20 cellular contexts compared by ENCODE assay signal in genomic region chr7:100174582-100174981, GRCh38. TPM values are rescaled to one million over a fixed set of nuclear protein-coding genes. Genes with fewer than 3 reads are reported as not detected.
DNase-seq lines count a peak whose midpoint lies in the region; ATAC-seq, FAIRE-seq and TF ChIP-seq lines count a peak whose summit lies in the region.
"Had no signal": no experiment of that assay in that cellular context is flagged by ENCODE, and none has a peak within 500 bp of the region (broad histone marks: within the 10 kb centered on the region; RNA-seq: fewer than 3 reads in every experiment).

No MANE protein-coding gene starts in this region.

- no peak for TF ChIP-seq RAD21 in H1 (IDR thresholded peaks at IDR 0.05 in 1 of 2, conservative IDR thresholded peaks at IDR 0.05 in 1 of 2; ENCODE audit: low read depth in 2 of 2, low read length in 2 of 2)
- TF ChIP-seq RAD21 in neural cell (conservative IDR thresholded peaks at IDR 0.05): no peak

- peaks cover 25% of the 10 kb centered on the region for H3K79me2 ChIP-seq in Loucy (ENCODE audit: insufficient read depth, low read length)
- H3K79me2 ChIP-seq in H1 (ENCODE audit: control insufficient read depth in 1 of 2, insufficient read depth in 2 of 2, low read length in 2 of 2): peaks cover 0 to 7% of the 10 kb centered on the region in 2 experiments; a peak in 2 of 4 replicates
- peaks cover 22% of the 10 kb centered on the region for H3K79me2 ChIP-seq in neural cell (replicated peaks; ENCODE audit: insufficient read depth, low read length)

- H3K14ac ChIP-seq in H1 (ENCODE audit: insufficient read length): no peak overlapping the region

- TF ChIP-seq CTCF in Loucy (conservative IDR thresholded peaks at IDR 0.05; ENCODE audit: low read length) (no peak), H1 (IDR thresholded peaks at IDR 0.05; ENCODE audit: control extremely low read depth in 1 of 3, insufficient read depth in 1 of 3, low read depth in 1 of 3, low read length in 3 of 3) (no peak), neural cell (IDR thresholded peaks at IDR 0.05; ENCODE audit: poor library complexity, severe bottlenecking) (no peak), upper lobe of right lung (IDR thresholded peaks at IDR 0.05) (no peak)

- no peak overlapping the region for H4K91ac ChIP-seq in H1 (replicated peaks; ENCODE audit: insufficient read length, low read length)

- no peak for DNase-seq in H1 (ENCODE audit: low read depth in 1 of 2, low spot score in 2 of 2)
- DNase-seq in upper lobe of right lung: peak; percentile 35
- no peak for DNase-seq in caudate nucleus (lab: John Stamatoyannopoulos, UW)
- no peak for DNase-seq in small intestine
- DNase-seq in NCI-H187 treated with DMSO at 0.1 percent for 48 hours (lab: John Stamatoyannopoulos, UW): no peak
- DNase-seq: ACHN; DMS79 treated with DMSO at 0.1 percent for 48 hours; H9; KBM-7; NCI-H1417 treated with DMSO at 0.1 percent for 48 hours; NCI-H2029; NCI-H345; NK-92 treated with Interleukin-12 subunit alpha and Interleukin-12 subunit beta, amount 100 ng/mL, for 24 hours; Right ventricle myocardium superior had no signal

- no peak overlapping the region for H3K23ac ChIP-seq in H1 (ENCODE audit: insufficient read length)

- H3K18ac ChIP-seq in H1 (ENCODE audit: extremely low read depth, low read length): no peak overlapping the region

- no peak overlapping the region for H3K56ac ChIP-seq in H1 (replicated peaks; ENCODE audit: insufficient read length, low read depth, low read length)

- H3F3A ChIP-seq in Loucy (ENCODE audit: low read depth) (no peaks in the 10 kb centered on the region), neural cell (ENCODE audit: insufficient read depth, low read length, poor library complexity, severe bottlenecking) (no peaks in the 10 kb centered on the region)

- peak overlapping the region; percentile 94 for H3K4me2 ChIP-seq in Loucy (ENCODE audit: low read depth, low read length, poor library complexity, severe bottlenecking)
- H3K4me2 ChIP-seq in H1 (ENCODE audit: insufficient read depth in 1 of 2, low read depth in 2 of 2, low read length in 2 of 2): no peak overlapping the region
- no peak overlapping the region for H3K4me2 ChIP-seq in neural cell (ENCODE audit: low read length)

- CTCF ChIA-PET in H1 (lab: Charles Lee; ENCODE audit: partially characterized antibody): interaction anchor here (0.9 to 1.8 kb wide), 3 partner anchors 9 to 40 kb away, joined by 3 to 5 read pairs (median 4); no protein-coding TSS in a partner anchor

- H2BK12ac ChIP-seq in H1 (ENCODE audit: low read depth, low read length): no peak overlapping the region

- H3K27me3 ChIP-seq in Loucy (ENCODE audit: insufficient read depth, low read length, poor library complexity, severe bottlenecking) (no peaks in the 10 kb centered on the region), H1 (replicated peaks in 1 of 4; ENCODE audit: control insufficient read depth in 3 of 4, extremely low read depth in 1 of 4, insufficient read depth in 3 of 4, low read length in 3 of 4) (peaks cover 0 to 13% (median 9%) of the 10 kb centered on the region in 4 experiments; a peak in 6 of 7 replicates), neural cell (ENCODE audit: insufficient read depth, low read depth, low read length) (no peaks in the 10 kb centered on the region), upper lobe of right lung (peaks cover 15% of the 10 kb centered on the region), small intestine (ENCODE audit: control insufficient read depth in 2 of 2, insufficient read depth in 2 of 2, low read length in 2 of 2) (no peaks in the 10 kb centered on the region)

- FAIRE-seq in H1 (lab: Jason Lieb, UNC) (no peak), small intestine (lab: Jason Lieb, UNC) (no peak)
- FAIRE-seq: HepG2, RCC 7860 had no signal

- H4K20me1 ChIP-seq in Loucy (ENCODE audit: insufficient read depth, low read length, poor library complexity, severe bottlenecking): peaks cover 4% of the 10 kb centered on the region
- peaks cover 0 to 18% of the 10 kb centered on the region in 2 experiments for H4K20me1 ChIP-seq in H1 (replicated peaks in 1 of 2; ENCODE audit: control insufficient read depth in 1 of 2, insufficient read depth in 2 of 2, low read length in 2 of 2)
- no peaks in the 10 kb centered on the region for H4K20me1 ChIP-seq in neural cell (ENCODE audit: insufficient read depth)

- no peak overlapping the region for H3K4me3 ChIP-seq in Loucy (ENCODE audit: low read length, poor library complexity, severe bottlenecking)
- no peak overlapping the region for H3K4me3 ChIP-seq in H1 (ENCODE audit: extremely low read depth in 1 of 4, insufficient read depth in 2 of 4, low read depth in 3 of 4, low read length in 4 of 4)
- H3K4me3 ChIP-seq in neural cell (ENCODE audit: low read length): peak overlapping the region; percentile 88
- H3K4me3 ChIP-seq in upper lobe of right lung: no peak overlapping the region
- H3K4me3 ChIP-seq in small intestine (ENCODE audit: low read depth in 1 of 2, low read length in 2 of 2): no peak overlapping the region
- H3K4me3 ChIP-seq: SK-N-MC had no signal

- no peaks in the 10 kb centered on the region; the same call in 1 of the 2 replicates for H3K79me1 ChIP-seq in H1 (ENCODE audit: low read depth, low read length)

- no peak overlapping the region for H2AK5ac ChIP-seq in H1 (ENCODE audit: low read depth, low read length)

- H3K9ac ChIP-seq in Loucy (ENCODE audit: low read depth, low read length, poor library complexity, severe bottlenecking) (no peak overlapping the region), H1 (replicated peaks in 1 of 4; ENCODE audit: extremely low read depth in 1 of 4, low read depth in 3 of 4, low read length in 3 of 4) (no peak overlapping the region), neural cell (ENCODE audit: low read length) (no peak overlapping the region)

- H2AFZ ChIP-seq in Loucy (ENCODE audit: low read length) (no peak overlapping the region), H1 (ENCODE audit: low read length) (no peak overlapping the region), neural cell (ENCODE audit: low read depth, low read length) (no peak overlapping the region)

- intact Hi-C loops in upper lobe of right lung (cut with DNase I): no loop called here

- no peak overlapping the region for H3K4ac ChIP-seq in H1 (replicated peaks; ENCODE audit: insufficient read length, low read depth, low read length)

- H3K36me3 ChIP-seq in Loucy (ENCODE audit: insufficient read depth, low read length) (no peaks in the 10 kb centered on the region), H1 (ENCODE audit: control insufficient read depth in 2 of 4, insufficient read depth in 4 of 4, low read length in 3 of 4) (peaks cover 0 to 8% (median 1%) of the 10 kb centered on the region in 4 experiments; a peak in 3 of 8 replicates), neural cell (ENCODE audit: insufficient read depth, low read length) (no peaks in the 10 kb centered on the region), upper lobe of right lung (no peaks in the 10 kb centered on the region), small intestine (ENCODE audit: control insufficient read depth in 2 of 2, insufficient read depth in 2 of 2, low read length in 2 of 2) (no peaks in the 10 kb centered on the region)

- H3K23me2 ChIP-seq in H1 (ENCODE audit: low read depth, low read length): peaks cover 13% of the 10 kb centered on the region

- H2BK5ac ChIP-seq in H1 (ENCODE audit: low read depth, low read length): no peak overlapping the region

- POLR2A ChIA-PET in H1 (lab: Charles Lee; ENCODE audit: partially characterized antibody): interaction anchor here (1.2 to 4.9 kb wide), 2 partner anchors 8 to 32 kb away, joined by 3 to 39 read pairs; partner anchors contain the start of gene GAL3ST4

- H3K9me2 ChIP-seq in Loucy (replicated peaks; ENCODE audit: low read depth, low read length) (no peaks in the 10 kb centered on the region), neural cell (ENCODE audit: insufficient read depth, low read length) (no peaks in the 10 kb centered on the region)

- ATAC-seq in upper lobe of right lung: no peak

- WGBS in H1 (ENCODE audit: extremely low coverage in 1 of 2, insufficient coverage in 1 of 2, insufficient read length in 1 of 2, insufficient replicate concordance in 2 of 2, low coverage in 1 of 2, low lambda C conversion rate in 2 of 2, missing lambda C conversion rate in 1 of 2), 2 experiments: 94% methylated on average over 5 of the region's 5 CpGs; no CpG with 5 or more reads in 1 of the 2 experiments
- 81 to 93% (median 92%) methylated on average over 5 of the region's 5 CpGs for WGBS in small intestine, 3 donors

- no peak overlapping the region for H2BK15ac ChIP-seq in H1 (ENCODE audit: low read length)

- TF ChIP-seq EP300 in H1 (IDR thresholded peaks at IDR 0.05; ENCODE audit: borderline replicate concordance in 1 of 2, low read depth in 2 of 2, low read length in 2 of 2) (no peak), neural cell (conservative IDR thresholded peaks at IDR 0.05; ENCODE audit: poor library complexity, severe bottlenecking) (no peak)

- H3K4me1 ChIP-seq in Loucy (ENCODE audit: insufficient read depth, low read length, poor library complexity, severe bottlenecking) (peaks cover 17% of the 10 kb centered on the region), H1 (replicated peaks in 1 of 4; ENCODE audit: control insufficient read depth in 3 of 4, insufficient read depth in 4 of 4, low read length in 3 of 4) (peaks cover 5 to 19% (median 14%) of the 10 kb centered on the region in 4 experiments), upper lobe of right lung (peaks cover 9% of the 10 kb centered on the region), small intestine (ENCODE audit: control insufficient read depth in 2 of 2, insufficient read depth in 1 of 2, low read depth in 1 of 2, low read length in 1 of 2) (peaks cover 0 to 4% of the 10 kb centered on the region in 2 donors)

- peak overlapping the region; percentile 53; the same call in 1 of the 2 replicates for H4K8ac ChIP-seq in H1 (ENCODE audit: extremely low read depth, insufficient read depth, low read length)

- H3K9me3 ChIP-seq in Loucy (ENCODE audit: insufficient read depth, low read depth, low read length) (no peaks in the 10 kb centered on the region), H1 (ENCODE audit: insufficient read depth in 2 of 2, low read depth in 1 of 2, low read length in 1 of 2) (peaks cover 0 to 5% of the 10 kb centered on the region in 2 experiments; a peak in 1 of 4 replicates), neural cell (ENCODE audit: low read length) (no peaks in the 10 kb centered on the region), upper lobe of right lung (no peaks in the 10 kb centered on the region), small intestine (ENCODE audit: control insufficient read depth, low read depth) (no peaks in the 10 kb centered on the region)

- H4K5ac ChIP-seq in H1 (ENCODE audit: insufficient read length, low read depth, low read length): no peak overlapping the region

- H3K27ac ChIP-seq in H1 (ENCODE audit: low read depth, low read length): no peak overlapping the region
- H3K27ac ChIP-seq in neural cell (ENCODE audit: low read length): no peak overlapping the region
- H3K27ac ChIP-seq in upper lobe of right lung: no peak overlapping the region
- no peak overlapping the region for H3K27ac ChIP-seq in caudate nucleus (ENCODE audit: low read depth, low read length)
- no peak overlapping the region for H3K27ac ChIP-seq in small intestine (ENCODE audit: low read depth in 1 of 2, low read length in 1 of 2)
- H3K27ac ChIP-seq: C4-2B, SK-N-MC had no signal

- H2BK20ac ChIP-seq in H1 (ENCODE audit: low read length): no peak overlapping the region

- H2BK120ac ChIP-seq in H1 (replicated peaks; ENCODE audit: low read depth, low read length): no peak overlapping the region

- TF ChIP-seq POLR2A in H1 (IDR thresholded peaks at IDR 0.05; ENCODE audit: control extremely low read depth in 1 of 2, low read depth in 2 of 2, low read length in 2 of 2): no peak

RNA-seq across cellular contexts. Expression of gene GPC2, which starts 2.6 kb away (rescaled TPM):
- total RNA-seq in H1 (2021; fragmentation: NEBNext Ultra II Directional; extraction: Animal tissue kit (Norgen Biotek cat#: 25700)): 44.8 and 46.8 TPM in 2 replicates
- polyA plus RNA-seq in H1 (2011; rRNA removed): 25.3 and 47.8 TPM in 2 replicates
- polyA plus RNA-seq in H1 (2011; cell fraction: cytosol; rRNA removed): 39.1 TPM
- polyA plus RNA-seq in H1 (2011; cell fraction: nucleus; rRNA removed): 158 TPM
- polyA plus RNA-seq in H1 (2012, experiment 1 of 2): 31.9 to 46.9 TPM (median 42.9 TPM) in 4 replicates
- 31.2 TPM for polyA plus RNA-seq in H1 (2012, experiment 2 of 2)
- polyA plus RNA-seq in H1 (2013, experiment 1 of 2): 36.0 TPM
- 33.6 TPM for polyA plus RNA-seq in H1 (2013, experiment 2 of 2)
- polyA minus RNA-seq in H1 (2011; rRNA and poly(A)+ RNA removed): 12.6 and 14.1 TPM in 2 replicates
- polyA minus RNA-seq in H1 (2011; cell fraction: cytosol; rRNA and poly(A)+ RNA removed): 18.3 TPM
- polyA minus RNA-seq in H1 (2011; cell fraction: nucleus; rRNA and poly(A)+ RNA removed): 40.0 TPM
- polyA plus RNA-seq in neural cell: 506 and 594 TPM in 2 replicates
- polyA minus RNA-seq in neural cell: 299 and 343 TPM in 2 replicates
- 0.49 TPM for total RNA-seq in upper lobe of right lung
- under 1 TPM in 1 of 3 donors, not detected in 2; 0.94 TPM for polyA plus RNA-seq in small intestine

RNA-seq across cellular contexts. Expression of gene STAG3, which starts 3.1 kb away (rescaled TPM):
- total RNA-seq in H1 (2021; fragmentation: NEBNext Ultra II Directional; extraction: Animal tissue kit (Norgen Biotek cat#: 25700)): 3.3 and 3.8 TPM in 2 replicates
- polyA plus RNA-seq in H1 (2011; rRNA removed): 1.3 and 1.9 TPM in 2 replicates
- 1.6 TPM for polyA plus RNA-seq in H1 (2011; cell fraction: cytosol; rRNA removed)
- 6.5 TPM for polyA plus RNA-seq in H1 (2011; cell fraction: nucleus; rRNA removed)
- 5.3 to 7.8 TPM (median 6.2 TPM) in 4 replicates for polyA plus RNA-seq in H1 (2012, experiment 1 of 2)
- polyA plus RNA-seq in H1 (2012, experiment 2 of 2): 3.1 TPM
- 1.8 TPM for polyA plus RNA-seq in H1 (2013, experiment 1 of 2)
- polyA plus RNA-seq in H1 (2013, experiment 2 of 2): 1.5 TPM
- polyA minus RNA-seq in H1 (2011; rRNA and poly(A)+ RNA removed): 3.2 and 4.2 TPM in 2 replicates
- 0.44 TPM for polyA minus RNA-seq in H1 (2011; cell fraction: cytosol; rRNA and poly(A)+ RNA removed)
- polyA minus RNA-seq in H1 (2011; cell fraction: nucleus; rRNA and poly(A)+ RNA removed): 1.5 TPM
- 0.64 TPM in 1 of 2 replicates, not detected in the other for polyA plus RNA-seq in neural cell
- 1.5 TPM in 1 of 2 replicates, not detected in the other for polyA minus RNA-seq in neural cell
- 2.3 TPM for total RNA-seq in upper lobe of right lung
- polyA plus RNA-seq in small intestine: 1 to 10 TPM in 1 of 3 donors, under 1 TPM in 1, not detected in 1; 0.81 to 3.6 TPM

RNA-seq across cellular contexts. Expression of gene GAL3ST4, which starts 6.2 kb away (rescaled TPM):
- 5.1 and 5.3 TPM in 2 replicates for total RNA-seq in H1 (2021; fragmentation: NEBNext Ultra II Directional; extraction: Animal tissue kit (Norgen Biotek cat#: 25700))
- polyA plus RNA-seq in H1 (2011; rRNA removed) (13.8 and 15.8 TPM in 2 replicates), neural cell (47.0 and 58.7 TPM in 2 replicates), small intestine (1 to 10 TPM in 1 of 3 donors, under 1 TPM in 1, not detected in 1; 0.67 to 1.2 TPM)
- 9.7 TPM for polyA plus RNA-seq in H1 (2011; cell fraction: cytosol; rRNA removed)
- 16.7 TPM for polyA plus RNA-seq in H1 (2011; cell fraction: nucleus; rRNA removed)
- polyA plus RNA-seq in H1 (2012, experiment 1 of 2): 6.8 to 11.1 TPM (median 8.5 TPM) in 4 replicates
- 5.8 TPM for polyA plus RNA-seq in H1 (2012, experiment 2 of 2)
- polyA plus RNA-seq in H1 (2013, experiment 1 of 2): 9.2 TPM
- polyA plus RNA-seq in H1 (2013, experiment 2 of 2): 9.8 TPM
- 6.7 and 6.9 TPM in 2 replicates for polyA minus RNA-seq in H1 (2011; rRNA and poly(A)+ RNA removed)
- 6.5 TPM for polyA minus RNA-seq in H1 (2011; cell fraction: cytosol; rRNA and poly(A)+ RNA removed)
- polyA minus RNA-seq in H1 (2011; cell fraction: nucleus; rRNA and poly(A)+ RNA removed): 3.9 TPM
- 19.5 and 21.1 TPM in 2 replicates for polyA minus RNA-seq in neural cell
- total RNA-seq in upper lobe of right lung: 4.4 TPM

RNA-seq across cellular contexts. Expression of gene TRAPPC14, which starts 16.1 kb away (rescaled TPM):
- total RNA-seq in H1 (2021; fragmentation: NEBNext Ultra II Directional; extraction: Animal tissue kit (Norgen Biotek cat#: 25700)): 20.2 and 22.1 TPM in 2 replicates
- polyA plus RNA-seq in H1 (2011; rRNA removed): 11.9 and 19.6 TPM in 2 replicates
- polyA plus RNA-seq in H1 (2011; cell fraction: cytosol; rRNA removed): 8.6 TPM
- 55.1 TPM for polyA plus RNA-seq in H1 (2011; cell fraction: nucleus; rRNA removed)
- polyA plus RNA-seq in H1 (2012, experiment 1 of 2): 13.7 to 21.2 TPM (median 20.2 TPM) in 4 replicates
- polyA plus RNA-seq in H1 (2012, experiment 2 of 2): 16.9 TPM
- polyA plus RNA-seq in H1 (2013, experiment 1 of 2): 16.6 TPM
- polyA plus RNA-seq in H1 (2013, experiment 2 of 2): 15.0 TPM
- polyA minus RNA-seq in H1 (2011; rRNA and poly(A)+ RNA removed): 8.3 and 8.7 TPM in 2 replicates
- polyA minus RNA-seq in H1 (2011; cell fraction: cytosol; rRNA and poly(A)+ RNA removed): 6.9 TPM
- polyA minus RNA-seq in H1 (2011; cell fraction: nucleus; rRNA and poly(A)+ RNA removed): 21.6 TPM
- polyA plus RNA-seq in neural cell: 26.7 and 43.5 TPM in 2 replicates
- 12.0 and 17.3 TPM in 2 replicates for polyA minus RNA-seq in neural cell
- total RNA-seq in upper lobe of right lung: 19.7 TPM
- 10 to 100 TPM; 16.7 to 28.0 (median 25.1) TPM for polyA plus RNA-seq in small intestine

RNA-seq across cellular contexts. Expression of gene LAMTOR4, which starts 25.9 kb away (rescaled TPM):
- 153 and 161 TPM in 2 replicates for total RNA-seq in H1 (2021; fragmentation: NEBNext Ultra II Directional; extraction: Animal tissue kit (Norgen Biotek cat#: 25700))
- polyA plus RNA-seq in H1 (2011; rRNA removed): 622 and 735 TPM in 2 replicates
- 505 TPM for polyA plus RNA-seq in H1 (2011; cell fraction: cytosol; rRNA removed)
- polyA plus RNA-seq in H1 (2011; cell fraction: nucleus; rRNA removed): 363 TPM
- 152 to 293 TPM (median 281 TPM) in 4 replicates for polyA plus RNA-seq in H1 (2012, experiment 1 of 2)
- 327 TPM for polyA plus RNA-seq in H1 (2012, experiment 2 of 2)
- polyA plus RNA-seq in H1 (2013, experiment 1 of 2): 160 TPM
- 154 TPM for polyA plus RNA-seq in H1 (2013, experiment 2 of 2)
- polyA minus RNA-seq in H1 (2011; rRNA and poly(A)+ RNA removed): 44.3 and 46.6 TPM in 2 replicates
- 43.1 TPM for polyA minus RNA-seq in H1 (2011; cell fraction: cytosol; rRNA and poly(A)+ RNA removed)
- 53.3 TPM for polyA minus RNA-seq in H1 (2011; cell fraction: nucleus; rRNA and poly(A)+ RNA removed)
- 331 and 333 TPM in 2 replicates for polyA plus RNA-seq in neural cell
- polyA minus RNA-seq in neural cell: 50.2 and 51.2 TPM in 2 replicates
- total RNA-seq in upper lobe of right lung: 105 TPM
- 100 to 1,000 TPM; 218 to 370 (median 226) TPM for polyA plus RNA-seq in small intestine
